In the genomic region with DNA sequence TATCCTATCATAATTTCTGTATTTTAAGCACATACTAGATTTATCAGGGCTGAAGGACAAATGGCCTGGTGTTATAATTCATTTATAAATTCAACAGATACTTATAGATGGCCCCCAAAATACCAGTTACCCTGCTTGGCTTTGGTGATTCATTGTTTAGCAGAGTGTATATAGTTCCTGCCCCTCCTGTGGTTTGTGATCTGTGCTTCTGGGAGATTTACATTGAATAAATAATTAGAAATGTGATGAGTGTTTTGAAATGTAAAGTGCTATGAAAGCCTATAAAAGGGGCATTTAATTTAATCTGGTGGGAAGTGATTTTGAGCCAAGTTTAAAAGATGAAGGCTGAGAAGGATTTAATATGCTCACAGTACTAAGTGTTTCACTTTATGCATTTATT, we compare ENCODE assay signal across 19 cellular contexts. TPM values are rescaled to one million over a fixed set of nuclear protein-coding genes. Genes with fewer than 3 reads are reported as not detected.
DNase-seq lines count a peak whose midpoint lies in the region; ATAC-seq, FAIRE-seq and TF ChIP-seq lines count a peak whose summit lies in the region.
"Had no signal": no experiment of that assay in that cellular context is flagged by ENCODE, and none has a peak within 500 bp of the region (broad histone marks: within the 10 kb centered on the region; RNA-seq: fewer than 3 reads in every experiment).

No MANE protein-coding gene starts in this region.

- POLR2A ChIA-PET in A673 (lab: Charles Lee; ENCODE audit: low non-redundant PET): no interaction called here
- POLR2A ChIA-PET in HepG2 (lab: Yijun Ruan, JAX): interaction anchor here (2.8 kb wide), 1 partner anchor 37 kb away, joined by 8 read pairs; the partner anchor contains the start of gene ZCCHC7

- H3K4me1 ChIP-seq in A673 (ENCODE audit: insufficient read depth, low read length, poor library complexity, severe bottlenecking): peaks cover 23% of the 10 kb centered on the region
- H3K4me1 ChIP-seq in OCI-LY1 (ENCODE audit: insufficient read depth, low read length, severe bottlenecking): peaks cover 60% of the 10 kb centered on the region
- H3K4me1 ChIP-seq in HepG2 (ENCODE audit: insufficient read depth, low read length): peaks cover 41% of the 10 kb centered on the region

- H3K9me2 ChIP-seq in OCI-LY1 (ENCODE audit: low read depth, low read length): no peaks in the 10 kb centered on the region

- no peaks in the 10 kb centered on the region for H4K20me1 ChIP-seq in OCI-LY1 (ENCODE audit: insufficient read depth, low read length)
- H4K20me1 ChIP-seq in HepG2 (ENCODE audit: insufficient read depth, low read length): no peaks in the 10 kb centered on the region; the same call in none of the 2 replicates

- BruUV-seq in A673 (replicated peaks; lab: Mats Ljungman, UMichigan): no TSS peak
- no TSS peak for BruUV-seq in HepG2 (replicated peaks; lab: Mats Ljungman, UMichigan)

- TF ChIP-seq CTCF in A673 (conservative IDR thresholded peaks at IDR 0.05; ENCODE audit: low read depth, low read length) (no peak), OCI-LY1 (IDR thresholded peaks at IDR 0.05; ENCODE audit: low read length) (no peak), HepG2 (CRISPR knock-in tag; IDR thresholded peaks at IDR 0.05) (no peak)

- no peak for TF ChIP-seq RAD21 in HepG2 (CRISPR knock-in tag; IDR thresholded peaks at IDR 0.05)

- in situ Hi-C loops in HepG2 (cut with HindIII; ENCODE audit: extremely low pct_ligation_motif_present, low pct_unique_long_range_greater_than_20kb): no loop called here

- ATAC-seq in HG03378 (IDR thresholded peaks at IDR 0.05; ENCODE audit: unreplicated experiment) (no peak), HepG2 (no peak), GM18520 (IDR thresholded peaks at IDR 0.05; ENCODE audit: unreplicated experiment) (no peak)

- DNase-seq in A673 (ENCODE audit: low spot score): peak; percentile 51
- DNase-seq in ELR (ENCODE audit: low read depth): peak; percentile 33
- DNase-seq in dedifferentiated amniotic fluid mesenchymal stem cell (ENCODE audit: extremely low spot score): peak; percentile 13
- no peak for DNase-seq in HepG2 (ENCODE audit: low spot score)
- DNase-seq: DMS79, GOT3, Kasumi-1, NCI-H1105 treated with DMSO at 0.1 percent for 48 hours, NCI-H1694 treated with DMSO at 0.1 percent for 48 hours, NCI-H345, NCI-H526 treated with DMSO at 0.1 percent for 48 hours, OCI-M1, RPMI8226, SIG-M5 had no signal

- CTCF ChIA-PET in A673 (lab: Charles Lee): no interaction called here
- CTCF ChIA-PET in HepG2 (lab: Yijun Ruan, JAX; ENCODE audit: low intra/inter-chr PET ratio, low total read pairs): no interaction called here

- no peaks in the 10 kb centered on the region for H3K27me3 ChIP-seq in A673 (replicated peaks; ENCODE audit: insufficient read depth, low read depth, low read length, poor library complexity)
- H3K27me3 ChIP-seq in OCI-LY1 (ENCODE audit: insufficient read depth, low read length): no peaks in the 10 kb centered on the region
- H3K27me3 ChIP-seq in HepG2 (ENCODE audit: control insufficient read depth in 1 of 2, insufficient read depth in 2 of 2, low read length in 2 of 2): no peaks in the 10 kb centered on the region

- no peak for FAIRE-seq in HepG2 (lab: Jason Lieb, UNC)
- FAIRE-seq: G401.6, GM18507 had no signal

- intact Hi-C loops in A673 (cut with micrococcal nuclease; ENCODE audit: unreplicated experiment): loop anchor here (10.0 kb wide), 1 partner anchor 131 kb away; no protein-coding TSS in a partner anchor
- intact Hi-C loops in HepG2 (cut with micrococcal nuclease; ENCODE audit: unreplicated experiment): no loop called here

- H3K27ac ChIP-seq in A673 (ENCODE audit: low read depth, low read length, poor library complexity, severe bottlenecking): no peak overlapping the region
- peak overlapping the region; percentile 53 for H3K27ac ChIP-seq in OCI-LY1 (ENCODE audit: low read depth, low read length, poor library complexity, severe bottlenecking)
- no peak overlapping the region for H3K27ac ChIP-seq in HepG2 (ENCODE audit: extremely low read length, insufficient read depth, low read length)

- H3K4me2 ChIP-seq in OCI-LY1 (ENCODE audit: low read length) (peak overlapping the region; percentile 85), HepG2 (ENCODE audit: low read depth, low read length) (no peak overlapping the region)

- no peak for TF ChIP-seq POLR2A in HepG2 (IDR thresholded peaks at IDR 0.05; ENCODE audit: insufficient read depth in 1 of 2, low read depth in 2 of 2, low read length in 2 of 2)

- H3F3A ChIP-seq in OCI-LY1 (ENCODE audit: insufficient read depth, low read length): no peaks in the 10 kb centered on the region; the same call in 1 of the 2 replicates

- H2AFZ ChIP-seq in OCI-LY1 (ENCODE audit: low read length) (no peak overlapping the region), HepG2 (ENCODE audit: low read length) (no peak overlapping the region)

- H3K4me3 ChIP-seq in A673 (ENCODE audit: low read depth, low read length, poor library complexity, severe bottlenecking) (no peak overlapping the region), OCI-LY1 (ENCODE audit: low read depth, low read length, poor library complexity, severe bottlenecking) (peak overlapping the region; percentile 99), HepG2 (replicated peaks in 1 of 3; ENCODE audit: insufficient read depth in 1 of 3, low read depth in 2 of 3, low read length in 3 of 3) (no peak overlapping the region)

- H3K9me3 ChIP-seq in A673 (ENCODE audit: low read depth, low read length, poor library complexity, severe bottlenecking): peaks cover 5% of the 10 kb centered on the region
- H3K9me3 ChIP-seq in OCI-LY1 (ENCODE audit: low read length): no peaks in the 10 kb centered on the region
- H3K9me3 ChIP-seq in HepG2 (ENCODE audit: low read length): no peaks in the 10 kb centered on the region

- H3K36me3 ChIP-seq in A673 (ENCODE audit: insufficient read depth, low read length, poor library complexity, severe bottlenecking): peaks cover 18% of the 10 kb centered on the region
- H3K36me3 ChIP-seq in OCI-LY1 (ENCODE audit: insufficient read depth, low read length): peaks cover 73% of the 10 kb centered on the region
- H3K36me3 ChIP-seq in HepG2 (replicated peaks in 1 of 2; ENCODE audit: control insufficient read depth in 1 of 2, insufficient read depth in 2 of 2, low read length in 2 of 2): peaks cover 5 to 15% of the 10 kb centered on the region in 2 experiments; a peak in 4 of 5 replicates

- TF ChIP-seq EP300 in HepG2 (IDR thresholded peaks at IDR 0.05; ENCODE audit: low read depth in 2 of 2, low read length in 2 of 2): no peak
- TF ChIP-seq EP300 in HepG2 (CRISPR knock-in tag; IDR thresholded peaks at IDR 0.05; ENCODE audit: borderline replicate concordance): no peak

- H3K9ac ChIP-seq in OCI-LY1 (ENCODE audit: low read length): peak overlapping the region; percentile 99
- H3K9ac ChIP-seq in HepG2 (ENCODE audit: insufficient read depth, low read depth, low read length): no peak overlapping the region

- H3K79me2 ChIP-seq in OCI-LY1 (ENCODE audit: insufficient read depth, low read length) (peaks cover 88% of the 10 kb centered on the region), HepG2 (ENCODE audit: insufficient read depth, low read length) (peaks cover 41% of the 10 kb centered on the region)

RNA-seq across cellular contexts. Expression of gene ZCCHC7, which starts 36.7 kb away (rescaled TPM):
- total RNA-seq in A673 (2021) (26.0 and 27.9 TPM in 2 replicates), HepG2 (2016; rRNA removed; fragmentation: Illumina TruSeq; extraction: Trizol) (13.6 and 15.9 TPM in 2 replicates)
- total RNA-seq in HepG2 (2016; cell fraction: cytosol; rRNA removed; fragmentation: Illumina TruSeq; extraction: Trizol; ENCODE audit: low read depth): 41.0 and 45.3 TPM in 2 replicates
- total RNA-seq in HepG2 (2016; cell fraction: insoluble cytoplasmic fraction; rRNA removed; fragmentation: Illumina TruSeq; extraction: Trizol): 12.7 and 14.9 TPM in 2 replicates
- 16.7 and 18.8 TPM in 2 replicates for total RNA-seq in HepG2 (2016; cell fraction: membrane; rRNA removed; fragmentation: Illumina TruSeq; extraction: Trizol)
- total RNA-seq in HepG2 (2016; cell fraction: nucleus; rRNA removed; fragmentation: Illumina TruSeq; extraction: Trizol): 19.4 and 21.0 TPM in 2 replicates
- polyA plus RNA-seq in HepG2 (2011; rRNA removed): 11.3 and 19.3 TPM in 2 replicates
- 10.0 and 12.0 TPM in 2 replicates for polyA plus RNA-seq in HepG2 (2011; cell fraction: cytosol; rRNA removed)
- polyA plus RNA-seq in HepG2 (2011; cell fraction: nucleus; rRNA removed): 7.8 and 10.0 TPM in 2 replicates
- polyA plus RNA-seq in HepG2 (2012): 11.7 and 13.3 TPM in 2 replicates
- polyA plus RNA-seq in HepG2 (2016; cell fraction: cytosol; fragmentation: Illumina TruSeq; extraction: Trizol; ENCODE audit: low read depth): 2.0 and 2.1 TPM in 2 replicates
- polyA plus RNA-seq in HepG2 (2016; cell fraction: insoluble cytoplasmic fraction; fragmentation: Illumina TruSeq; extraction: Trizol; ENCODE audit: low read depth): 14.4 and 18.0 TPM in 2 replicates
- polyA plus RNA-seq in HepG2 (2016; cell fraction: membrane; fragmentation: Illumina TruSeq; extraction: Trizol; ENCODE audit: low read depth): 4.1 and 4.7 TPM in 2 replicates
- polyA plus RNA-seq in HepG2 (2016; cell fraction: nucleus; fragmentation: Illumina TruSeq; extraction: Trizol; ENCODE audit: insufficient read depth, low read depth): 9.4 and 12.5 TPM in 2 replicates
- polyA minus RNA-seq in HepG2 (2011; rRNA and poly(A)+ RNA removed; ENCODE audit: low replicate concordance): 26.5 and 26.9 TPM in 2 replicates
- polyA minus RNA-seq in HepG2 (2011; cell fraction: cytosol; rRNA and poly(A)+ RNA removed): 14.2 and 21.8 TPM in 2 replicates
- polyA minus RNA-seq in HepG2 (2011; cell fraction: nucleus; rRNA and poly(A)+ RNA removed): 39.1 and 44.0 TPM in 2 replicates

RNA-seq across cellular contexts. Expression of gene PAX5, which starts 49.6 kb away (rescaled TPM):
- total RNA-seq in A673 (2021) (3.3 and 5.5 TPM in 2 replicates), HepG2 (2016; rRNA removed; fragmentation: Illumina TruSeq; extraction: Trizol) (not detected in 2 replicates)
- total RNA-seq in HepG2 (2016; cell fraction: cytosol; rRNA removed; fragmentation: Illumina TruSeq; extraction: Trizol; ENCODE audit: low read depth): not detected in 2 replicates
- total RNA-seq in HepG2 (2016; cell fraction: insoluble cytoplasmic fraction; rRNA removed; fragmentation: Illumina TruSeq; extraction: Trizol): not detected in 2 replicates
- not detected in 2 replicates for total RNA-seq in HepG2 (2016; cell fraction: membrane; rRNA removed; fragmentation: Illumina TruSeq; extraction: Trizol)
- total RNA-seq in HepG2 (2016; cell fraction: nucleus; rRNA removed; fragmentation: Illumina TruSeq; extraction: Trizol): not detected in 2 replicates
- polyA plus RNA-seq in HepG2 (2011; rRNA removed): not detected in 2 replicates
- not detected in 2 replicates for polyA plus RNA-seq in HepG2 (2011; cell fraction: cytosol; rRNA removed)
- polyA plus RNA-seq in HepG2 (2011; cell fraction: nucleus; rRNA removed): 0.02 and 0.11 TPM in 2 replicates
- not detected in 2 replicates for polyA plus RNA-seq in HepG2 (2012)
- polyA plus RNA-seq in HepG2 (2016; cell fraction: cytosol; fragmentation: Illumina TruSeq; extraction: Trizol; ENCODE audit: low read depth): not detected in 2 replicates
- not detected in 2 replicates for polyA plus RNA-seq in HepG2 (2016; cell fraction: insoluble cytoplasmic fraction; fragmentation: Illumina TruSeq; extraction: Trizol; ENCODE audit: low read depth)
- not detected in 2 replicates for polyA plus RNA-seq in HepG2 (2016; cell fraction: membrane; fragmentation: Illumina TruSeq; extraction: Trizol; ENCODE audit: low read depth)
- not detected in 2 replicates for polyA plus RNA-seq in HepG2 (2016; cell fraction: nucleus; fragmentation: Illumina TruSeq; extraction: Trizol; ENCODE audit: insufficient read depth, low read depth)
- polyA minus RNA-seq in HepG2 (2011; rRNA and poly(A)+ RNA removed; ENCODE audit: low replicate concordance): 0.02 TPM in 1 of 2 replicates, not detected in the other
- not detected in 2 replicates for polyA minus RNA-seq in HepG2 (2011; cell fraction: cytosol; rRNA and poly(A)+ RNA removed)
- not detected in 2 replicates for polyA minus RNA-seq in HepG2 (2011; cell fraction: nucleus; rRNA and poly(A)+ RNA removed)
